ENCODE assay signal across 8 cellular contexts in the genomic region with DNA sequence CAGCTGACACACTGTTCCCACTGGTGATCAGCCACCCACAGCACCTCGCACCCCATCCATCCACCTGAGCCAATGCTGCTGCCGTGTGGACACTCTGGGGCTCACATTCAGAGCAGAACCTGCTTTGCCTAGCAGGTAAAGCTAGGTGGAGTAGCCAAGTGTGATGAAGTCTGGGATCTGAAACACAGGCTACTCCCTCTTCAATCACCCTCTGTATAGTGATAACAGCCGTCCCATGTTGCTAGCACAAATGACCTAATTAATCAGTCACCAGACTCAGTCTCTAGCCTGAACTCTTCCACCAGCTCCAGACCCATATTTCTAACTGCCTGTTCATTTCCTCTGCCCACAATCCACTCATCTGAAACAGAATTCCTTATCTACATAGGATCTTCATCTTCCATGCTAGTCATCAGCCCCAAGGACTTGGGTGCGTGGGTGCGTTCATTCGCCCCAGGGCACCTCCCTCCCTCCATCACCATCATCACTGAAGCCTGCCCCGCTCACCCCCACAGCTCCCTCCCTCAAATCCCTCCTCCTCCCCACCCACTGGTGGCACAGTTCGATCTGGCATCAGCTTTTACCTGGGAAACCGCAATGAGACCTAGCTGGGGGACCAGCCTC. TPM values are rescaled to one million over a fixed set of nuclear protein-coding genes. Genes with fewer than 3 reads are reported as not detected.
DNase-seq lines count a peak whose midpoint lies in the region; ATAC-seq, FAIRE-seq and TF ChIP-seq lines count a peak whose summit lies in the region.

No MANE protein-coding gene starts in this region.

- H3K4me3 ChIP-seq in keratinocyte (ENCODE audit: control insufficient read depth in 2 of 3, extremely low read depth in 1 of 3, insufficient read depth in 2 of 3, low read depth in 1 of 3, low read length in 3 of 3), result no peak overlapping the region

- H3K36me3 ChIP-seq in keratinocyte (ENCODE audit: control insufficient read depth in 2 of 2, extremely low read depth in 1 of 2, insufficient read depth in 2 of 2, low read length in 2 of 2), result peaks cover 6 to 27% of the 10 kb centered on the region in 2 experiments

- dilution Hi-C loops in keratinocyte (cut with MboI; ENCODE audit: extremely low pct_ligation_motif_present, low sequenced_read_pairs), result no loop called here

- H3K4me2 ChIP-seq in keratinocyte (ENCODE audit: control insufficient read depth, extremely low read depth, insufficient read depth, low read depth, low read length), result peak overlapping the region; percentile 52

- peak; percentile 28 to 36 for DNase-seq in stimulated activated CD8-positive, alpha-beta memory T cell treated with anti-CD3 and anti-CD28 coated beads, Interleukin-7, amount 100 ng/mL, for 4 hours (ENCODE audit: low read depth in 2 of 2)
- no peak for DNase-seq in stimulated activated CD8-positive, alpha-beta memory T cell treated with anti-CD3 and anti-CD28 coated beads, Interleukin-4, amount 100 ng/mL, for 48 hours
- DNase-seq in activated T-helper 1 cell treated with anti-CD3 and anti-CD28 coated beads, Interleukin-12 subunit alpha, Interleukin-12 subunit beta, Interleukin-2, Interleukin-4 antibody, amounts not matched to agents 30 ng/mL and 10 ng/mL and 1 ng/mL, durations not matched to agents 14 hours and 24 hours and 36 hours (ENCODE audit: low spot score), result no peak
- DNase-seq in keratinocyte (ENCODE audit: low read depth, low spot score), result peak; percentile 69
- DNase-seq in type B pancreatic cell (ENCODE audit: extremely low spot score, unreplicated experiment), result no peak
- no peak for DNase-seq in LoVo (ENCODE audit: low spot score)
- no peak for DNase-seq in NCI-H1105 treated with DMSO at 0.1 percent for 48 hours (lab: John Stamatoyannopoulos, UW)

- peaks cover 59% of the 10 kb centered on the region for H4K20me1 ChIP-seq in keratinocyte (ENCODE audit: control insufficient read depth, extremely low read depth, insufficient read depth, low read length)

- H3K27me3 ChIP-seq in keratinocyte (ENCODE audit: control insufficient read depth, extremely low read depth, insufficient read depth, low read length), result no peaks in the 10 kb centered on the region

- peak overlapping the region; percentile 37 for H3K27ac Mint-ChIP-seq in activated T-helper 1 cell treated with anti-CD3 and anti-CD28 coated beads, Interleukin-12 subunit alpha, Interleukin-12 subunit beta, Interleukin-2, Interleukin-4 antibody, amounts not matched to agents 30 ng/mL and 10 ng/mL and 1 ng/mL, durations not matched to agents 14 hours and 24 hours and 36 hours
- peak overlapping the region; percentile 6 for H3K27ac Mint-ChIP-seq in type B pancreatic cell

- FAIRE-seq in keratinocyte (lab: Jason Lieb, UNC), result peak; percentile 85

- H3K36me3 Mint-ChIP-seq in activated T-helper 1 cell treated with anti-CD3 and anti-CD28 coated beads, Interleukin-12 subunit alpha, Interleukin-12 subunit beta, Interleukin-2, Interleukin-4 antibody, amounts not matched to agents 30 ng/mL and 10 ng/mL and 1 ng/mL, durations not matched to agents 14 hours and 24 hours and 36 hours (ENCODE audit: low read depth), result peaks cover 14% of the 10 kb centered on the region
- H3K36me3 Mint-ChIP-seq in type B pancreatic cell, result peaks cover 24% of the 10 kb centered on the region

- H2AFZ ChIP-seq in keratinocyte (ENCODE audit: control insufficient read depth, low read length), result no peak overlapping the region

- H3K9me1 ChIP-seq in keratinocyte (ENCODE audit: control insufficient read depth, extremely low read depth, insufficient read depth, low read length), result peaks cover 24% of the 10 kb centered on the region

- H3K27me3 Mint-ChIP-seq in activated T-helper 1 cell treated with anti-CD3 and anti-CD28 coated beads, Interleukin-12 subunit alpha, Interleukin-12 subunit beta, Interleukin-2, Interleukin-4 antibody, amounts not matched to agents 30 ng/mL and 10 ng/mL and 1 ng/mL, durations not matched to agents 14 hours and 24 hours and 36 hours (ENCODE audit: insufficient read depth), result no peaks in the 10 kb centered on the region
- H3K27me3 Mint-ChIP-seq in type B pancreatic cell, result no peaks in the 10 kb centered on the region

- H3K4me3 Mint-ChIP-seq in activated T-helper 1 cell treated with anti-CD3 and anti-CD28 coated beads, Interleukin-12 subunit alpha, Interleukin-12 subunit beta, Interleukin-2, Interleukin-4 antibody, amounts not matched to agents 30 ng/mL and 10 ng/mL and 1 ng/mL, durations not matched to agents 14 hours and 24 hours and 36 hours, result no peak overlapping the region
- no peak overlapping the region for H3K4me3 Mint-ChIP-seq in type B pancreatic cell

- peak overlapping the region; percentile 21 for H3K27ac ChIP-seq in keratinocyte (ENCODE audit: control insufficient read depth, insufficient read depth, low read length)

- H3K4me1 Mint-ChIP-seq in activated T-helper 1 cell treated with anti-CD3 and anti-CD28 coated beads, Interleukin-12 subunit alpha, Interleukin-12 subunit beta, Interleukin-2, Interleukin-4 antibody, amounts not matched to agents 30 ng/mL and 10 ng/mL and 1 ng/mL, durations not matched to agents 14 hours and 24 hours and 36 hours (ENCODE audit: low read depth), result peaks cover 67% of the 10 kb centered on the region
- peaks cover 41% of the 10 kb centered on the region for H3K4me1 Mint-ChIP-seq in type B pancreatic cell (ENCODE audit: unreplicated experiment)

- H3K9me3 ChIP-seq in keratinocyte (ENCODE audit: control insufficient read depth, low read depth, low read length), result no peaks in the 10 kb centered on the region

- intact Hi-C loops in activated T-helper 1 cell treated with anti-CD3 and anti-CD28 coated beads, Interleukin-12 subunit alpha, Interleukin-12 subunit beta, Interleukin-2, Interleukin-4 antibody, amounts not matched to agents 30 ng/mL and 10 ng/mL and 1 ng/mL, durations not matched to agents 14 hours and 24 hours and 36 hours (cut with micrococcal nuclease), result no loop called here

- H3K9ac ChIP-seq in keratinocyte (ENCODE audit: control insufficient read depth, extremely low read depth, insufficient read depth, low read length), result peak overlapping the region; percentile 28

- ATAC-seq in HG03159 (IDR thresholded peaks at IDR 0.05; ENCODE audit: unreplicated experiment), result no peak

- peaks cover 99% of the 10 kb centered on the region for H3K79me2 ChIP-seq in keratinocyte (ENCODE audit: control insufficient read depth, insufficient read depth, low read length)

- TF ChIP-seq CTCF in keratinocyte (optimal IDR thresholded peaks at IDR 0.05 in 1 of 3, IDR thresholded peaks at IDR 0.05 in 1 of 3, conservative IDR thresholded peaks at IDR 0.05 in 1 of 3; ENCODE audit: extremely low read depth in 1 of 3, insufficient read depth in 2 of 3, low read length in 3 of 3), result peak; percentile 68 to 75 (median 75)
- no peak for TF ChIP-seq CTCF in type B pancreatic cell (conservative IDR thresholded peaks at IDR 0.05)

- H3K9me3 Mint-ChIP-seq in activated T-helper 1 cell treated with anti-CD3 and anti-CD28 coated beads, Interleukin-12 subunit alpha, Interleukin-12 subunit beta, Interleukin-2, Interleukin-4 antibody, amounts not matched to agents 30 ng/mL and 10 ng/mL and 1 ng/mL, durations not matched to agents 14 hours and 24 hours and 36 hours, result no peaks in the 10 kb centered on the region
- no peaks in the 10 kb centered on the region for H3K9me3 Mint-ChIP-seq in type B pancreatic cell

- peaks cover 25% of the 10 kb centered on the region for H3K4me1 ChIP-seq in keratinocyte (ENCODE audit: control insufficient read depth, extremely low read depth, insufficient read depth, low read length)

RNA-seq across cellular contexts. Expression of gene STK24, which starts 19.8 kb away (rescaled TPM):
- 135 and 139 TPM in 2 replicates for total RNA-seq in activated T-helper 1 cell treated with anti-CD3 and anti-CD28 coated beads, Interleukin-12 subunit alpha, Interleukin-12 subunit beta, Interleukin-2, Interleukin-4 antibody, amounts not matched to agents 30 ng/mL and 10 ng/mL and 1 ng/mL, durations not matched to agents 14 hours and 24 hours and 36 hours
- polyA plus RNA-seq in keratinocyte, result 39.4 to 119 TPM (median 81.6 TPM) in 3 replicates
- polyA plus RNA-seq in keratinocyte (2011; ENCODE audit: low read depth), result 640 TPM
- 89.3 and 151 TPM in 2 replicates for polyA plus RNA-seq in keratinocyte (2011; cell fraction: cytosol; rRNA removed)
- polyA plus RNA-seq in keratinocyte (2011; cell fraction: nucleus; rRNA removed), result 67.3 and 81.6 TPM in 2 replicates
- polyA plus RNA-seq in keratinocyte (2012; ENCODE audit: low replicate concordance), result 113 and 203 TPM in 2 replicates
- polyA minus RNA-seq in keratinocyte, result 32.9 to 61.3 TPM (median 61.3 TPM) in 3 replicates
- 32.8 TPM for polyA minus RNA-seq in keratinocyte (2011; cell fraction: cytosol; rRNA and poly(A)+ RNA removed)
- 22.1 and 45.6 TPM in 2 replicates for polyA minus RNA-seq in keratinocyte (2011; cell fraction: nucleus; rRNA and poly(A)+ RNA removed)
- 121 and 180 TPM in 2 replicates for total RNA-seq in type B pancreatic cell (ENCODE audit: low replicate concordance)

Comparison
In these comparisons a context has a peak if more than half of its experiments do, and no peak if none do; other contexts are left out.
1. DNase-seq: peak in stimulated activated CD8-positive, alpha-beta memory T cell treated with anti-CD3 and anti-CD28 coated beads, Interleukin-7, amount 100 ng/mL, for 4 hours (2 of 2) and keratinocyte (single experiment); none in stimulated activated CD8-positive, alpha-beta memory T cell treated with anti-CD3 and anti-CD28 coated beads, Interleukin-4, amount 100 ng/mL, for 48 hours (single experiment), activated T-helper 1 cell treated with anti-CD3 and anti-CD28 coated beads, Interleukin-12 subunit alpha, Interleukin-12 subunit beta, Interleukin-2, Interleukin-4 antibody, amounts not matched to agents 30 ng/mL and 10 ng/mL and 1 ng/mL, durations not matched to agents 14 hours and 24 hours and 36 hours (single experiment), type B pancreatic cell (single experiment), LoVo (single experiment) and NCI-H1105 treated with DMSO at 0.1 percent for 48 hours (single experiment).